Comparison of ENCODE assay signal across 15 cellular contexts in the genomic region with DNA sequence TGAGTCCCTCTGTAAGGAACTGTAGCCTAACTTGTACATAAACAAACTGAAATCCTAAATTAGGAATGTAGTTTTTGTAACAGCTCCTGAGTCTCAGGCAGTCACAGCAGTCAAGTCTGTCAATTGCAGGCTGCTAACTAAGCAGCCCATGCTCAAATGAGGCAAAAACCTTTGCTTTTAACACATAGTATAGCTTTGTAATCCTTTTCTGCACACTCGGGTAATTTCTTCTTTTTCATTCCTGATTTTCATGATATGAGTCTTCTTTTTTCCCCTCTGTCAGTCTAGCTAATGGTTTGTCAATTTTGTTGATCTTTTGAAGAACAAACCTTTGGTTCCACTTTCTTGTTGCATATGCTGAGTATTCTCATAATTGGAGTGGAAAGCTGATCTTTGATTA. TPM values are rescaled to one million over a fixed set of nuclear protein-coding genes. Genes with fewer than 3 reads are reported as not detected.
DNase-seq lines count a peak whose midpoint lies in the region; ATAC-seq and TF ChIP-seq lines count a peak whose summit lies in the region.
"Had no signal": no experiment of that assay in that cellular context is flagged by ENCODE, and none has a peak within 500 bp of the region (broad histone marks: within the 10 kb centered on the region; RNA-seq: fewer than 3 reads in every experiment).

No MANE protein-coding gene starts in this region.

- no peaks in the 10 kb centered on the region for H3K9me3 Mint-ChIP-seq in natural killer cell
- H3K9me3 Mint-ChIP-seq in natural killer cell treated with Interleukin-12 subunit alpha and Interleukin-12 subunit beta and Interleukin-15 and Interleukin-18, amount 100 ng/mL, for 72 hours = no peaks in the 10 kb centered on the region
- H3K9me3 Mint-ChIP-seq in endothelial cell (ENCODE audit: unreplicated experiment) = no peaks in the 10 kb centered on the region
- no peaks in the 10 kb centered on the region for H3K9me3 Mint-ChIP-seq in stimulated activated effector memory CD8-positive, alpha-beta T cell treated with anti-CD3 and anti-CD28 coated beads, Interleukin-12 subunit alpha, Interleukin-12 subunit beta, amount 100 ng/mL, for 72 hours

- no peaks in the 10 kb centered on the region for H3K27me3 Mint-ChIP-seq in natural killer cell (ENCODE audit: low read depth in 2 of 2)
- no peaks in the 10 kb centered on the region for H3K27me3 Mint-ChIP-seq in natural killer cell treated with Interleukin-12 subunit alpha and Interleukin-12 subunit beta and Interleukin-15 and Interleukin-18, amount 100 ng/mL, for 72 hours
- peaks cover 1% of the 10 kb centered on the region for H3K27me3 Mint-ChIP-seq in endothelial cell (ENCODE audit: unreplicated experiment)

- intact Hi-C loops in natural killer cell (cut with micrococcal nuclease) = no loop called here

- H3K4me1 Mint-ChIP-seq in natural killer cell = peaks cover 60 to 67% of the 10 kb centered on the region in 2 donors
- H3K4me1 Mint-ChIP-seq in natural killer cell treated with Interleukin-12 subunit alpha and Interleukin-12 subunit beta and Interleukin-15 and Interleukin-18, amount 100 ng/mL, for 72 hours (ENCODE audit: low read depth in 2 of 2) = peaks cover 45 to 59% of the 10 kb centered on the region in 2 donors
- H3K4me1 Mint-ChIP-seq in endothelial cell (ENCODE audit: unreplicated experiment) = peaks cover 13% of the 10 kb centered on the region
- H3K4me1 Mint-ChIP-seq in stimulated activated effector memory CD8-positive, alpha-beta T cell treated with anti-CD3 and anti-CD28 coated beads, Interleukin-12 subunit alpha, Interleukin-12 subunit beta, amount 100 ng/mL, for 72 hours = peaks cover 53% of the 10 kb centered on the region

- H3K27ac Mint-ChIP-seq in natural killer cell (peak overlapping the region; percentile 52 to 59), endothelial cell (ENCODE audit: unreplicated experiment) (peak overlapping the region; percentile 82)
- no peak overlapping the region for H3K27ac Mint-ChIP-seq in natural killer cell treated with Interleukin-12 subunit alpha and Interleukin-12 subunit beta and Interleukin-15 and Interleukin-18, amount 100 ng/mL, for 72 hours
- H3K27ac Mint-ChIP-seq in stimulated activated effector memory CD8-positive, alpha-beta T cell treated with anti-CD3 and anti-CD28 coated beads, Interleukin-12 subunit alpha, Interleukin-12 subunit beta, amount 100 ng/mL, for 72 hours = peak overlapping the region; percentile 1

- H3K4me3 Mint-ChIP-seq in natural killer cell (no peak overlapping the region), endothelial cell (ENCODE audit: unreplicated experiment) (no peak overlapping the region)
- H3K4me3 Mint-ChIP-seq in natural killer cell treated with Interleukin-12 subunit alpha and Interleukin-12 subunit beta and Interleukin-15 and Interleukin-18, amount 100 ng/mL, for 72 hours = no peak overlapping the region
- H3K4me3 Mint-ChIP-seq in stimulated activated effector memory CD8-positive, alpha-beta T cell treated with anti-CD3 and anti-CD28 coated beads, Interleukin-12 subunit alpha, Interleukin-12 subunit beta, amount 100 ng/mL, for 72 hours = no peak overlapping the region

- ATAC-seq in natural killer cell = no peak
- no peak for ATAC-seq in natural killer cell treated with Interleukin-12 subunit alpha and Interleukin-12 subunit beta and Interleukin-15 and Interleukin-18, amount 100 ng/mL, for 72 hours
- peak; percentile 46 for ATAC-seq in HG02870 (IDR thresholded peaks at IDR 0.05; ENCODE audit: unreplicated experiment)
- no peak for ATAC-seq in stimulated activated effector memory CD8-positive, alpha-beta T cell treated with anti-CD3 and anti-CD28 coated beads, Interleukin-12 subunit alpha, Interleukin-12 subunit beta, amount 100 ng/mL, for 72 hours
- ATAC-seq in HG03565 (IDR thresholded peaks at IDR 0.05; ENCODE audit: unreplicated experiment) = no peak
- no peak for ATAC-seq in GM19023 (IDR thresholded peaks at IDR 0.05; ENCODE audit: unreplicated experiment)

- TF ChIP-seq CTCF in natural killer cell (IDR thresholded peaks at IDR 0.05) = no peak
- no peak for TF ChIP-seq CTCF in endothelial cell (IDR thresholded peaks at IDR 0.05; ENCODE audit: unreplicated experiment)

- H3K36me3 Mint-ChIP-seq in natural killer cell (no peaks in the 10 kb centered on the region), endothelial cell (ENCODE audit: low read depth, unreplicated experiment) (peaks cover 9% of the 10 kb centered on the region)
- peaks cover 4% of the 10 kb centered on the region for H3K36me3 Mint-ChIP-seq in natural killer cell treated with Interleukin-12 subunit alpha and Interleukin-12 subunit beta and Interleukin-15 and Interleukin-18, amount 100 ng/mL, for 72 hours
- peaks cover 77% of the 10 kb centered on the region for H3K36me3 Mint-ChIP-seq in stimulated activated effector memory CD8-positive, alpha-beta T cell treated with anti-CD3 and anti-CD28 coated beads, Interleukin-12 subunit alpha, Interleukin-12 subunit beta, amount 100 ng/mL, for 72 hours

- DNase-seq in natural killer cell (no peak), endothelial cell (ENCODE audit: low spot score) (no peak)
- no peak for DNase-seq in natural killer cell treated with Interleukin-12 subunit alpha and Interleukin-12 subunit beta and Interleukin-15 and Interleukin-18, amount 100 ng/mL, for 72 hours (ENCODE audit: low spot score)
- DNase-seq in stimulated activated effector memory CD8-positive, alpha-beta T cell treated with anti-CD3 and anti-CD28 coated beads, Interleukin-12 subunit alpha, Interleukin-12 subunit beta, amount 100 ng/mL, for 72 hours (ENCODE audit: low spot score in 2 of 2) = no peak
- DNase-seq: ACHN, C1 segment of cervical spinal cord, DMS79, H7, NCI-H1092 treated with DMSO at 0.1 percent for 48 hours, NCI-H2081 treated with DMSO at 0.1 percent for 48 hours, OCI-M1, Right ventricle myocardium superior had no signal

RNA-seq across cellular contexts. Expression of gene GOLGA4, which starts 16.2 kb away (rescaled TPM):
- total RNA-seq in natural killer cell (10 to 100 TPM; 73.4 to 88.6 (median 80.0) TPM), endothelial cell (ENCODE audit: unreplicated experiment) (51.1 TPM)
- 10 to 100 TPM; 55.1 to 91.3 TPM for total RNA-seq in natural killer cell treated with Interleukin-12 subunit alpha and Interleukin-12 subunit beta and Interleukin-15 and Interleukin-18, amount 100 ng/mL, for 72 hours

Comparison
In these comparisons a context has a peak if more than half of its experiments do, and no peak if none do; other contexts are left out.
1. H3K27ac Mint-ChIP-seq: peak in natural killer cell (2 of 2), endothelial cell (single experiment) and stimulated activated effector memory CD8-positive, alpha-beta T cell treated with anti-CD3 and anti-CD28 coated beads, Interleukin-12 subunit alpha, Interleukin-12 subunit beta, amount 100 ng/mL, for 72 hours (single experiment); none in natural killer cell treated with Interleukin-12 subunit alpha and Interleukin-12 subunit beta and Interleukin-15 and Interleukin-18, amount 100 ng/mL, for 72 hours (0 of 2).